ENCODE assay signal across 18 cellular contexts in the genomic region with DNA sequence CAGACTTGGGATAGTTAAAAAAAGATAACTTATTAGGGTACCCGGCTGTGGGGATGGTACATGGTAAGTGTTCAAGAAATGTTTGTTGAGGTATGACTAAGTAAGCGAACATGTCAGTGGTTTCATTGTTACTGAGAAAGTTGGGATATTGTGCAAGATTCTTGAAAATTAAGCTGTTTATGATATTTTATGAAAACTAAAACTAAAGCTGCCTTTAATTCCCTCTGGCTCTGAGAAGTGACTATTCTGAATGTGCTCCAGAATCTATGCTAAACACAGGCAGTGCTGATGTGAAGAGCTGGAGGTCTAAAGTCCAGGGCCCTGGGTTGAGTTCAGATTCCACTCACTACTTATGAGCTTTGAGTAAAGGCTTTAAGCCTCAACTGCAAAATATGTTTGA.
A peak's percentile ranks its signal among the peaks of the same experiment; 100 is the strongest.
DNase-seq lines count a peak whose midpoint lies in the region; ATAC-seq and TF ChIP-seq lines count a peak whose summit lies in the region.
"Had no signal": no experiment of that assay in that cellular context is flagged by ENCODE, and none has a peak within 500 bp of the region (broad histone marks: within the 10 kb centered on the region; RNA-seq: fewer than 3 reads in every experiment).

No MANE protein-coding gene starts in this region.

- peaks cover 5 to 7% of the 10 kb centered on the region in 2 donors for H3K9me3 Mint-ChIP-seq in stimulated activated naive CD8-positive, alpha-beta T cell treated with anti-CD3 and anti-CD28 coated beads, Interleukin-15, amount 100 ng/mL, for 72 hours
- H3K9me3 Mint-ChIP-seq: stimulated activated memory B cell treated with anti-CD40 and anti-IgM and Interleukin-4, amounts not matched to agents 10 μg/mL and 1 μg/mL and 100 μg/mL, for 72 hours had no signal

- H3K4me1 Mint-ChIP-seq in stimulated activated naive CD8-positive, alpha-beta T cell treated with anti-CD3 and anti-CD28 coated beads, Interleukin-15, amount 100 ng/mL, for 72 hours, result peaks cover 39% of the 10 kb centered on the region
- H3K4me1 Mint-ChIP-seq: stimulated activated memory B cell treated with anti-CD40 and anti-IgM and Interleukin-4, amounts not matched to agents 10 μg/mL and 1 μg/mL and 100 μg/mL, for 72 hours had no signal

- no peak overlapping the region for H3K4me3 Mint-ChIP-seq in stimulated activated naive CD8-positive, alpha-beta T cell treated with anti-CD3 and anti-CD28 coated beads, Interleukin-15, amount 100 ng/mL, for 72 hours
- H3K4me3 Mint-ChIP-seq: activated naive CD8-positive, alpha-beta T cell; stimulated activated memory B cell treated with anti-CD40 and anti-IgM and Interleukin-4, amounts not matched to agents 10 μg/mL and 1 μg/mL and 100 μg/mL, for 72 hours had no signal

- ATAC-seq in stimulated activated naive CD8-positive, alpha-beta T cell treated with anti-CD3 and anti-CD28 coated beads, Interleukin-15, amount 100 ng/mL, for 72 hours, result peak; percentile 83
- ATAC-seq in stimulated activated naive CD8-positive, alpha-beta T cell treated with anti-CD3 and anti-CD28 coated beads, Interleukin-15, Interleukin-2, amounts not matched to agents 100 U/mL and 50 U/mL, for 24 hours, result no peak
- no peak for ATAC-seq in SK-N-SH treated with all-trans-retinoic acid at 6 μM for 48 hours
- ATAC-seq: Right ventricle myocardium inferior; stimulated activated memory B cell treated with anti-CD40 and anti-IgM and Interleukin-4, amounts not matched to agents 10 μg/mL and 1 μg/mL and 100 μg/mL, for 72 hours had no signal

- no peaks in the 10 kb centered on the region for H3K27me3 Mint-ChIP-seq in stimulated activated naive CD8-positive, alpha-beta T cell treated with anti-CD3 and anti-CD28 coated beads, Interleukin-15, amount 100 ng/mL, for 72 hours
- H3K27me3 Mint-ChIP-seq: activated naive CD8-positive, alpha-beta T cell; progenitor cell of endocrine pancreas had no signal

- no peak overlapping the region for H3K27ac Mint-ChIP-seq in stimulated activated naive CD8-positive, alpha-beta T cell treated with anti-CD3 and anti-CD28 coated beads, Interleukin-15, amount 100 ng/mL, for 72 hours
- H3K27ac Mint-ChIP-seq: activated naive CD8-positive, alpha-beta T cell; progenitor cell of endocrine pancreas; stimulated activated memory B cell treated with anti-CD40 and anti-IgM and Interleukin-4, amounts not matched to agents 10 μg/mL and 1 μg/mL and 100 μg/mL, for 72 hours had no signal

- DNase-seq in stimulated activated naive CD8-positive, alpha-beta T cell treated with anti-CD3 and anti-CD28 coated beads, Interleukin-15, amount 100 ng/mL, for 72 hours, result no peak
- DNase-seq in stimulated activated naive CD8-positive, alpha-beta T cell treated with anti-CD3 and anti-CD28 coated beads, Interleukin-15, Interleukin-2, amounts not matched to agents 100 U/mL and 50 U/mL, for 24 hours, result no peak
- DNase-seq in astrocyte of the hippocampus (ENCODE audit: low read depth, low spot score) (peak; percentile 29), glomerular visceral epithelial cell (ENCODE audit: extremely low spot score) (peak; percentile 39), stromal cell of bone marrow (ENCODE audit: low read depth) (peak; percentile 76), cerebellar cortex (ENCODE audit: low spot score) (no peak), NCI-H446 (lab: John Stamatoyannopoulos, UW) (no peak)
- DNase-seq: AML-193; DND-41; effector CD8-positive, alpha-beta T cell; hippocampal formation; NCI-H1105; NCI-H524 treated with DMSO at 0.1 percent for 48 hours had no signal

TF ChIP-seq in SK-N-SH treated with all-trans-retinoic acid at 6 μM for 48 hours, 23 proteins besides CTCF, POLR2A, EP300 and RAD21:
- TF ChIP-seq ZFP30 (CRISPR knock-in tag; IDR thresholded peaks at IDR 0.05), result no peak
- TF ChIP-seq TOX (CRISPR knock-in tag; IDR thresholded peaks at IDR 0.05; ENCODE audit: borderline replicate concordance), result no peak
- TF ChIP-seq, protein P1, sequence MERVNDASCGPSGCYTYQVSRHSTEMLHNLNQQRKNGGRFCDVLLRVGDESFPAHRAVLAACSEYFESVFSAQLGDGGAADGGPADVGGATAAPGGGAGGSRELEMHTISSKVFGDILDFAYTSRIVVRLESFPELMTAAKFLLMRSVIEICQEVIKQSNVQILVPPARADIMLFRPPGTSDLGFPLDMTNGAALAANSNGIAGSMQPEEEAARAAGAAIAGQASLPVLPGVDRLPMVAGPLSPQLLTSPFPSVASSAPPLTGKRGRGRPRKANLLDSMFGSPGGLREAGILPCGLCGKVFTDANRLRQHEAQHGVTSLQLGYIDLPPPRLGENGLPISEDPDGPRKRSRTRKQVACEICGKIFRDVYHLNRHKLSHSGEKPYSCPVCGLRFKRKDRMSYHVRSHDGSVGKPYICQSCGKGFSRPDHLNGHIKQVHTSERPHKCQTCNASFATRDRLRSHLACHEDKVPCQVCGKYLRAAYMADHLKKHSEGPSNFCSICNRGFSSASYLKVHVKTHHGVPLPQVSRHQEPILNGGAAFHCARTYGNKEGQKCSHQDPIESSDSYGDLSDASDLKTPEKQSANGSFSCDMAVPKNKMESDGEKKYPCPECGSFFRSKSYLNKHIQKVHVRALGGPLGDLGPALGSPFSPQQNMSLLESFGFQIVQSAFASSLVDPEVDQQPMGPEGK (CRISPR knock-in tag; IDR thresholded peaks at IDR 0.05; ENCODE audit: borderline replicate concordance), result no peak
- no peak for TF ChIP-seq BACH2 (CRISPR knock-in tag; IDR thresholded peaks at IDR 0.05; ENCODE audit: borderline replicate concordance)
- TF ChIP-seq ZNF8 (CRISPR knock-in tag; IDR thresholded peaks at IDR 0.05), result no peak

Comparison
In these comparisons a context has a peak if more than half of its experiments do, and no peak if none do; other contexts are left out.
1. DNase-seq: peak in astrocyte of the hippocampus (single experiment), glomerular visceral epithelial cell (single experiment) and stromal cell of bone marrow (single experiment); none in stimulated activated naive CD8-positive, alpha-beta T cell treated with anti-CD3 and anti-CD28 coated beads, Interleukin-15, amount 100 ng/mL, for 72 hours (0 of 2), stimulated activated naive CD8-positive, alpha-beta T cell treated with anti-CD3 and anti-CD28 coated beads, Interleukin-15, Interleukin-2, amounts not matched to agents 100 U/mL and 50 U/mL, for 24 hours (single experiment), cerebellar cortex (single experiment) and NCI-H446 (0 of 2).